Comparison of ENCODE assay signal across 1 cellular context in the genomic region with DNA sequence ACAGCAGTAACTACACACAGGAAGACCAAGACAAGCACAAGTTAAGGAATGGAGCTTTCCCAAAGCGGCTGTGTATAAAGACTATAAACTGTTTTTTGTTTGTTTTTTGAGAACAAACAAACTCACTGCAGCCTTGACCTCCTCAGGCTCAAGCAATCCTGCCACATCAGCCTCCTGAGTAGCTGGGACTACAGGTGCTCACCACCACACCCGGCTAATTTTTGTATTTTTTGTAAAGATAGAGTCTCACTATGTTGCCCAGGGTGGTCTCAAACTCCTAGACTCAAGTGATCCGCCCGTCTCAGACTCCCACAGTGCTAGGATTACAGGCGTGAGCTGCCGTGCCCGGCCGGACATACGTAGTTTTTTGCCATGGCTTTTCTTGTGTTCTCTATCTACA.
TF ChIP-seq lines count a peak whose summit lies in the region.

No MANE protein-coding gene starts in this region.

TF ChIP-seq in HepG2, 621 proteins besides CTCF, POLR2A, EP300 and RAD21:
- TF ChIP-seq KAT8 (CRISPR knock-in tag; IDR thresholded peaks at IDR 0.05) (no peak), KDM4B (CRISPR knock-in tag; IDR thresholded peaks at IDR 0.05) (no peak), SUZ12 (IDR thresholded peaks at IDR 0.05; ENCODE audit: low read depth, low read length) (no peak), ZNF460 (CRISPR knock-in tag; IDR thresholded peaks at IDR 0.05; ENCODE audit: borderline replicate concordance) (peak; percentile 93)
- TF ChIP-seq, protein P1, sequence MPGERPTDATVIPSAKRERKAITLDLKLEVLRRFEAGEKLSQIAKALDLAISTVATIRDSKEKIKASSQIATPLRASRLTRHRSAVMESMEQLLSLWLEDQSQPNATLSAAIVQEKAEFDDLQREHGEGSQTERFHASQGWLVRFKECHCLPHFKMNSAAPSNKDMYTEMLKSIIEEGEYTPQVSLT (CRISPR knock-in tag; IDR thresholded peaks at IDR 0.05; ENCODE audit: borderline replicate concordance, low read depth), result no peak
- TF ChIP-seq, protein P2, sequence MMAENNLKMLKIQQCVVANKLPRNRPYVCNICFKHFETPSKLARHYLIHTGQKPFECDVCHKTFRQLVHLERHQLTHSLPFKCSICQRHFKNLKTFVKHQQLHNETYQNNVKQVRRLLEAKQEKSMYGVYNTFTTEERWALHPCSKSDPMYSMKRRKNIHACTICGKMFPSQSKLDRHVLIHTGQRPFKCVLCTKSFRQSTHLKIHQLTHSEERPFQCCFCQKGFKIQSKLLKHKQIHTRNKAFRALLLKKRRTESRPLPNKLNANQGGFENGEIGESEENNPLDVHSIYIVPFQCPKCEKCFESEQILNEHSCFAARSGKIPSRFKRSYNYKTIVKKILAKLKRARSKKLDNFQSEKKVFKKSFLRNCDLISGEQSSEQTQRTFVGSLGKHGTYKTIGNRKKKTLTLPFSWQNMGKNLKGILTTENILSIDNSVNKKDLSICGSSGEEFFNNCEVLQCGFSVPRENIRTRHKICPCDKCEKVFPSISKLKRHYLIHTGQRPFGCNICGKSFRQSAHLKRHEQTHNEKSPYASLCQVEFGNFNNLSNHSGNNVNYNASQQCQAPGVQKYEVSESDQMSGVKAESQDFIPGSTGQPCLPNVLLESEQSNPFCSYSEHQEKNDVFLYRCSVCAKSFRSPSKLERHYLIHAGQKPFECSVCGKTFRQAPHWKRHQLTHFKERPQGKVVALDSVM (CRISPR knock-in tag; IDR thresholded peaks at IDR 0.05), result no peak
